16 cellular contexts compared by ENCODE assay signal in the genomic region with DNA sequence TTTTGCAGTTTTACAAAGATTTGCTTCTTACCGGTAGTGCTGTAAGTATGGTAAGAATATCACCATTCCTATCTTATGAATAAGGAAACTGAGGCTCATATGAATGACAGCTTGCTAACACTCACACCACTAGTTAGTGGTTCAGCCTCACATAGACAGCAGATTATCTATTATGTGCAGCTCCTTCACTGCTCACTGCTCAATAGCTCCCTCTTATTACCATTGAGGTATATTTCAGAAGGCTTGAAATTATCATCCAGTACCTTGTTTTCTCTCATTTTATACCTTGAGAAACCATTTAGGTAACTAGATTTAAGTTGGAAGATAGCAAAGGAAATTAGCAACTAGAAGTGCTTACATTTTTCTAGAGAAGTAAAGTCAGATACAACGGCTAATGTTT. TPM values are rescaled to one million over a fixed set of nuclear protein-coding genes. Genes with fewer than 3 reads are reported as not detected.
A peak's percentile ranks its signal among the peaks of the same experiment; 100 is the strongest.
DNase-seq lines count a peak whose midpoint lies in the region; ATAC-seq and TF ChIP-seq lines count a peak whose summit lies in the region.
"Had no signal": no experiment of that assay in that cellular context is flagged by ENCODE, and none has a peak within 500 bp of the region (broad histone marks: within the 10 kb centered on the region; RNA-seq: fewer than 3 reads in every experiment).

No MANE protein-coding gene starts in this region.

- intact Hi-C loops in left ventricle myocardium inferior (cut with micrococcal nuclease) (no loop called here), right cardiac atrium (cut with DNase I) (no loop called here)

- H3K4me1 ChIP-seq in left ventricle myocardium inferior (no peaks in the 10 kb centered on the region), right cardiac atrium (ENCODE audit: control insufficient read depth, insufficient read depth, low read length) (no peaks in the 10 kb centered on the region)
- H3K4me1 ChIP-seq: esophagus muscularis mucosa, psoas muscle had no signal

- peaks cover 41% of the 10 kb centered on the region for H3K36me3 ChIP-seq in left ventricle myocardium inferior

- H3K27me3 ChIP-seq in left ventricle myocardium inferior (ENCODE audit: low read depth): no peaks in the 10 kb centered on the region
- H3K27me3 ChIP-seq in right cardiac atrium (ENCODE audit: control insufficient read depth, insufficient read depth): no peaks in the 10 kb centered on the region
- H3K27me3 ChIP-seq: esophagus muscularis mucosa had no signal

- WGBS in right cardiac atrium: 97% methylated on average over 2 of the region's 2 CpGs

- no peak overlapping the region for H3K4me3 ChIP-seq in left ventricle myocardium inferior
- H3K4me3 ChIP-seq in right cardiac atrium (ENCODE audit: low read length): no peak overlapping the region
- no peak overlapping the region for H3K4me3 ChIP-seq in choroid plexus epithelial cell (ENCODE audit: low read depth, low read length)
- H3K4me3 ChIP-seq: esophagus muscularis mucosa, psoas muscle had no signal

- ATAC-seq in right cardiac atrium (no peak), HG02763 (IDR thresholded peaks at IDR 0.05; ENCODE audit: unreplicated experiment) (no peak)
- ATAC-seq: psoas muscle had no signal

- no peak for DNase-seq in left ventricle myocardium inferior
- no peak for DNase-seq in right cardiac atrium
- DNase-seq in NCI-H748 (lab: John Stamatoyannopoulos, UW; ENCODE audit: unreplicated experiment): peak; percentile 85
- DNase-seq in choroid plexus epithelial cell (ENCODE audit: low read depth): no peak
- no peak for DNase-seq in HuH-7.5 (ENCODE audit: low spot score)
- DNase-seq in NCI-H1105 treated with DMSO at 0.1 percent for 48 hours (lab: John Stamatoyannopoulos, UW): no peak
- no peak for DNase-seq in T-helper 9 cell
- DNase-seq: activated naive CD4-positive, alpha-beta T cell treated with anti-CD3 and anti-CD28 coated beads, Interleukin-2, amount 50 U/mL, for 16 hours; AML-193; NCI-H2227 treated with DMSO at 0.1 percent for 48 hours; psoas muscle; Right ventricle myocardium superior; stimulated activated CD4-positive, alpha-beta T cell treated with anti-CD3 and anti-CD28 coated beads, Interleukin-2, amount 100 ng/mL, for 48 hours; stimulated activated naive CD4-positive, alpha-beta T cell treated with Interleukin-2 at 50 U/mL for 16 hours had no signal

- H3K27ac ChIP-seq in left ventricle myocardium inferior (replicated peaks): no peak overlapping the region
- H3K27ac ChIP-seq in right cardiac atrium (ENCODE audit: low read length): no peak overlapping the region
- H3K27ac ChIP-seq: esophagus muscularis mucosa, psoas muscle had no signal

- H3K9me3 ChIP-seq in left ventricle myocardium inferior (replicated peaks) (no peaks in the 10 kb centered on the region), right cardiac atrium (ENCODE audit: control insufficient read depth, low read length) (no peaks in the 10 kb centered on the region)
- H3K9me3 ChIP-seq: esophagus muscularis mucosa, psoas muscle had no signal

- TF ChIP-seq CTCF in left ventricle myocardium inferior (IDR thresholded peaks at IDR 0.05; ENCODE audit: borderline replicate concordance) (peak; percentile 12), choroid plexus epithelial cell (conservative IDR thresholded peaks at IDR 0.05; ENCODE audit: low read depth, low read length) (peak; percentile 43)

RNA-seq across cellular contexts. Expression of a gene that starts 15.5 kb away (rescaled TPM):
- total RNA-seq in left ventricle myocardium inferior (25.2 TPM), right cardiac atrium (10 to 100 TPM; 16.5 to 24.2 (median 21.8) TPM)
- polyA plus RNA-seq in right cardiac atrium: 9.0 TPM
